In genomic region chr14:104923596-104924420, GRCh38 we compare ENCODE assay signal across 25 cellular contexts. TPM values are rescaled to one million over a fixed set of nuclear protein-coding genes. Genes with fewer than 3 reads are reported as not detected.
"Had no signal": no experiment of that assay in that cellular context is flagged by ENCODE, and none has a peak within 500 bp of the region (broad histone marks: within the 10 kb centered on the region; RNA-seq: fewer than 3 reads in every experiment).

No MANE protein-coding gene starts in this region.

- H3K9ac ChIP-seq: neural progenitor cell had no signal

- H3K27ac ChIP-seq: ascending aorta, coronary artery, foreskin keratinocyte, neural progenitor cell, pancreas, thyroid gland had no signal

- DNase-seq: activated CD4-positive, alpha-beta T cell treated with anti-CD3 and anti-CD28 coated beads, Interleukin-2, amount 10 ng/mL, durations not matched to agents 7 days and 5 days; activated CD8-positive, alpha-beta memory T cell treated with anti-CD3 and anti-CD28 coated beads, Interleukin-2, amount 50 U/mL, for 4 hours; activated effector memory CD4-positive, alpha-beta T cell treated with Interleukin-2 at 50 U/mL for 16 hours; activated naive CD4-positive, alpha-beta T cell treated with anti-CD3 and anti-CD28 coated beads, Interleukin-2, amount 10 ng/mL, durations not matched to agents 7 days and 5 days; activated T-cell treated with anti-CD3 and anti-CD28 coated beads, Interleukin-2, amount 50 U/mL, for 4 hours; foreskin keratinocyte; glutamatergic neuron; hippocampal formation; mammary epithelial cell; mucosa of descending colon; naive thymus-derived CD4-positive, alpha-beta T cell; stimulated activated CD4-positive, alpha-beta T cell treated with anti-CD3 and anti-CD28 coated beads, Interleukin-4, amount 100 ng/mL, for 24 hours; thyroid gland had no signal

- H3K4me2 ChIP-seq: neural progenitor cell, smooth muscle cell had no signal

- H2AFZ ChIP-seq: neural progenitor cell had no signal

- H3K4me3 ChIP-seq: ascending aorta, coronary artery, mucosa of descending colon, neural progenitor cell, pancreas, smooth muscle cell, thyroid gland had no signal

- H3K9me3 ChIP-seq: ascending aorta, mucosa of descending colon, pancreas, thyroid gland had no signal

- ATAC-seq: activated T-cell treated with anti-CD3 and anti-CD28 coated beads, Interleukin-2, amount 50 U/mL, for 4 hours; foreskin keratinocyte; left lobe of liver; sciatic nerve; stimulated activated effector memory CD8-positive, alpha-beta T cell treated with anti-CD3 and anti-CD28 coated beads, Interleukin-12 subunit alpha, Interleukin-12 subunit beta, amount 100 ng/mL, for 72 hours had no signal

- H3K27me3 ChIP-seq: ascending aorta, foreskin keratinocyte, neural progenitor cell, pancreas, thyroid gland had no signal

- FAIRE-seq: islet of Langerhans, pancreas, TTC549 had no signal

- H3K36me3 ChIP-seq: ascending aorta, neural progenitor cell, pancreas, thyroid gland had no signal

- H3K4me1 ChIP-seq: ascending aorta, foreskin keratinocyte, neural progenitor cell, pancreas, thyroid gland had no signal

RNA-seq across cellular contexts. Expression of gene PLD4, which starts 0.9 kb away (rescaled TPM):
- total RNA-seq: activated CD4-positive, alpha-beta T cell treated with anti-CD3 and anti-CD28 coated beads, Interleukin-2, amount 10 ng/mL, durations not matched to agents 7 days and 5 days; ascending aorta; epithelial cell of proximal tubule; foreskin keratinocyte; left lobe of liver had no signal
- polyA plus RNA-seq: fibroblast of lung had no signal

RNA-seq across cellular contexts. Expression of gene AHNAK2, which starts 54.4 kb away (rescaled TPM):
- total RNA-seq: activated CD4-positive, alpha-beta T cell treated with anti-CD3 and anti-CD28 coated beads, Interleukin-2, amount 10 ng/mL, durations not matched to agents 7 days and 5 days had no signal
- polyA plus RNA-seq: naive thymus-derived CD4-positive, alpha-beta T cell had no signal
